ENCODE assay signal across 7 cellular contexts in the genomic region with DNA sequence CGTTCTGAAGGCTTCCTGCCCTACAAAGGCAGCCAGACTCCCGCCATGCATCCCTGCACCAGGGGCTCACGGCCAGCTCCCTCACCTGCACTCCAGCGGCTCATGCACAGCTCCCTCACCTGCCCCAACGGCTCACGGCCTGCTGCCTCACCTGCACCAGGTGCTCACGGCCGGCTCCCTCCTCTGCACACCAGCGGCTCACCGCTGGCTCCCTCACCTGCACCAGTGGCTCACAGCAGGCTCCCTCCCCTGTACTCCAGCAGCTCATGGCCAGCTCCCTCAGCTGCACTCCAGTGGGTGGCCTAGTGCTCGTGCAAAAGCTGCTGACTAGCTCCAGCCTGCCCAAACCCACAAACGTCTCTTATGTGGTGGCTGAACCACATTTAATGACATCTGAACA.
DNase-seq lines count a peak whose midpoint lies in the region; ATAC-seq and TF ChIP-seq lines count a peak whose summit lies in the region.
"Not testable (repeated sequence)": the region's sequence is repeated elsewhere in the genome, so short reads cannot be mapped to it uniquely, and the experiment has no call there.

No MANE protein-coding gene starts in this region.

- not testable (repeated sequence) for H3K27ac Mint-ChIP-seq in stimulated activated memory B cell treated with anti-CD40 and anti-IgM and Interleukin-4, amounts not matched to agents 10 μg/mL and 1 μg/mL and 100 μg/mL, for 72 hours

- not testable (repeated sequence) for H3K79me1 ChIP-seq in neuronal stem cell (ENCODE audit: low read depth, low read length)

- H3K36me3 ChIP-seq in DND-41 (ENCODE audit: insufficient read depth, low read length); MM.1S (replicated peaks; ENCODE audit: insufficient read depth, low read length); RWPE2 (ENCODE audit: low read depth); neuronal stem cell (replicated peaks in 1 of 2; ENCODE audit: control insufficient read depth in 2 of 2, insufficient read depth in 2 of 2, low read length in 2 of 2); aorta (ENCODE audit: control insufficient read depth in 1 of 2, insufficient read depth in 2 of 2, low read length in 1 of 2): not testable (repeated sequence)

- H2BK15ac ChIP-seq in neuronal stem cell (ENCODE audit: low read length): not testable (repeated sequence)

- H3K9me3 ChIP-seq in DND-41 (ENCODE audit: insufficient read depth, low read length, severe bottlenecking); MM.1S (replicated peaks; ENCODE audit: insufficient read depth, low read length); RWPE2 (ENCODE audit: severe bottlenecking); neuronal stem cell (replicated peaks in 1 of 2; ENCODE audit: control insufficient read depth in 2 of 2, insufficient read depth in 1 of 2, low read depth in 1 of 2, low read length in 2 of 2); aorta (ENCODE audit: control insufficient read depth, low read length): not testable (repeated sequence)

- H3K9me3 Mint-ChIP-seq in stimulated activated memory B cell treated with anti-CD40 and anti-IgM and Interleukin-4, amounts not matched to agents 10 μg/mL and 1 μg/mL and 100 μg/mL, for 72 hours: peaks cover 15% of the 10 kb centered on the region

- TF ChIP-seq CTCF in DND-41 (IDR thresholded peaks at IDR 0.05; ENCODE audit: borderline replicate concordance, extremely low read depth, low read length, poor library complexity, severe bottlenecking); MM.1S (IDR thresholded peaks at IDR 0.05; ENCODE audit: low read length); RWPE2 (IDR thresholded peaks at IDR 0.05; ENCODE audit: poor library complexity, severe bottlenecking): not testable (repeated sequence)

- not testable (repeated sequence) for H4K8ac ChIP-seq in neuronal stem cell (ENCODE audit: low read depth, low read length)

- not testable (repeated sequence) for H3K27me3 Mint-ChIP-seq in stimulated activated memory B cell treated with anti-CD40 and anti-IgM and Interleukin-4, amounts not matched to agents 10 μg/mL and 1 μg/mL and 100 μg/mL, for 72 hours

- H3K9me2 ChIP-seq in MM.1S (replicated peaks; ENCODE audit: insufficient read depth, low read length): not testable (repeated sequence)

- not testable (repeated sequence) for H2BK120ac ChIP-seq in neuronal stem cell (ENCODE audit: low read depth, low read length)

- H3K18ac ChIP-seq in neuronal stem cell (ENCODE audit: low read length): not testable (repeated sequence)

- H3K27me3 ChIP-seq in DND-41 (ENCODE audit: insufficient read depth, low read length, poor library complexity); MM.1S (replicated peaks; ENCODE audit: insufficient read depth, low read length); RWPE2 (ENCODE audit: insufficient read depth, poor library complexity, severe bottlenecking); neuronal stem cell (ENCODE audit: control insufficient read depth in 3 of 3, insufficient read depth in 3 of 3, low read depth in 1 of 3, low read length in 3 of 3); aorta (ENCODE audit: control insufficient read depth in 1 of 2, insufficient read depth in 2 of 2, low read length in 1 of 2): not testable (repeated sequence)

- not testable (repeated sequence) for H3K4me2 ChIP-seq in DND-41 (ENCODE audit: insufficient read depth, low read length); MM.1S (ENCODE audit: low read depth, low read length); neuronal stem cell (ENCODE audit: insufficient read depth, low read length, poor library complexity, severe bottlenecking)

- not testable (repeated sequence) for H2AFZ ChIP-seq in DND-41 (ENCODE audit: low read depth, low read length); MM.1S (ENCODE audit: low read length); neuronal stem cell (ENCODE audit: low read length)

- H4K20me1 ChIP-seq in DND-41 (ENCODE audit: insufficient read depth, low read length); MM.1S (ENCODE audit: insufficient read depth, low read length): not testable (repeated sequence)

- DNase-seq in DND-41 (peak; percentile 78), MM.1S (peak; percentile 15), islet precursor cell (peak; percentile 50)
- DNase-seq in RWPE2 (ENCODE audit: low spot score); neuronal stem cell (ENCODE audit: low spot score); aorta: not testable (repeated sequence)

- no CpG with 5 or more reads among the region's 12 CpGs for WGBS in neuronal stem cell (ENCODE audit: extremely low coverage in 2 of 2, insufficient read length in 2 of 2, insufficient replicate concordance in 1 of 2), 2 donors
- WGBS in aorta, 2 donors: 75 to 77% methylated on average over 11 to 12 of the region's 12 CpGs

- not testable (repeated sequence) for H2BK5ac ChIP-seq in neuronal stem cell (ENCODE audit: low read length)

- H3K4me3 Mint-ChIP-seq in stimulated activated memory B cell treated with anti-CD40 and anti-IgM and Interleukin-4, amounts not matched to agents 10 μg/mL and 1 μg/mL and 100 μg/mL, for 72 hours: not testable (repeated sequence)

- not testable (repeated sequence) for H4K91ac ChIP-seq in neuronal stem cell (ENCODE audit: low read depth, low read length, poor library complexity)

- H3F3A ChIP-seq in MM.1S (ENCODE audit: insufficient read depth, low read length): not testable (repeated sequence)

- H3K4ac ChIP-seq in neuronal stem cell (ENCODE audit: low read length): not testable (repeated sequence)

- H3K4me1 Mint-ChIP-seq in stimulated activated memory B cell treated with anti-CD40 and anti-IgM and Interleukin-4, amounts not matched to agents 10 μg/mL and 1 μg/mL and 100 μg/mL, for 72 hours: not testable (repeated sequence)

- ATAC-seq in DND-41 (ENCODE audit: insufficient read depth, low read depth) (peak; percentile 98), RWPE2 (ENCODE audit: low read depth) (peak; percentile 35; the same call in 1 of the 3 replicates), aorta (ENCODE audit: low FRiP score) (peak; percentile 73)
- peak; percentile 34 for ATAC-seq in stimulated activated memory B cell treated with anti-CD40 and anti-IgM and Interleukin-4, amounts not matched to agents 10 μg/mL and 1 μg/mL and 100 μg/mL, for 72 hours

- not testable (repeated sequence) for H3K36me3 Mint-ChIP-seq in stimulated activated memory B cell treated with anti-CD40 and anti-IgM and Interleukin-4, amounts not matched to agents 10 μg/mL and 1 μg/mL and 100 μg/mL, for 72 hours

- H3K79me2 ChIP-seq in DND-41 (ENCODE audit: insufficient read depth, low read length); MM.1S (ENCODE audit: low read length): not testable (repeated sequence)

- intact Hi-C loops in aorta (cut with DNase I): not testable (repeated sequence)

- not testable (repeated sequence) for H2BK12ac ChIP-seq in neuronal stem cell (ENCODE audit: low read length)

- H3K9ac ChIP-seq in DND-41 (ENCODE audit: low read depth, low read length); MM.1S (ENCODE audit: low read length): not testable (repeated sequence)
- peak overlapping the region; percentile 60 for H3K9ac ChIP-seq in neuronal stem cell (ENCODE audit: low read depth, low read length, poor library complexity)

- not testable (repeated sequence) for H2AK5ac ChIP-seq in neuronal stem cell (ENCODE audit: low read depth, low read length)

- not testable (repeated sequence) for H3K4me3 ChIP-seq in DND-41 (ENCODE audit: low read depth in 1 of 2, low read length in 2 of 2); MM.1S (ENCODE audit: low read length); RWPE2 (ENCODE audit: severe bottlenecking); neuronal stem cell (ENCODE audit: low read length in 2 of 2); aorta (ENCODE audit: low read length in 2 of 2)

- peak overlapping the region; percentile 71; the same call in 1 of the 2 replicates for H3K27ac ChIP-seq in DND-41 (ENCODE audit: low read length)
- not testable (repeated sequence) for H3K27ac ChIP-seq in MM.1S (ENCODE audit: low read length); RWPE2 (ENCODE audit: poor library complexity, severe bottlenecking); neuronal stem cell (replicated peaks; ENCODE audit: low read length); aorta (ENCODE audit: low read depth in 1 of 2, low read length in 2 of 2)

- H3K4me1 ChIP-seq in DND-41 (ENCODE audit: insufficient read depth, low read length); MM.1S (ENCODE audit: low read length); RWPE2 (ENCODE audit: insufficient read depth, poor library complexity, severe bottlenecking); neuronal stem cell (ENCODE audit: control insufficient read depth in 2 of 2, insufficient read depth in 1 of 2, low read depth in 1 of 2, low read length in 2 of 2); aorta (ENCODE audit: control insufficient read depth in 1 of 2, insufficient read depth in 2 of 2, low read length in 2 of 2): not testable (repeated sequence)

- not testable (repeated sequence) for H3K14ac ChIP-seq in neuronal stem cell (ENCODE audit: low read length)

- H3K23ac ChIP-seq in neuronal stem cell (ENCODE audit: low read depth, low read length, poor library complexity): not testable (repeated sequence)

Comparison
In these comparisons a context has a peak if more than half of its experiments do, and no peak if none do; other contexts are left out.
1. ATAC-seq: peak in every context shown above with its lines; median percentile 98 in DND-41; 73 in aorta; 35 in RWPE2; 34 in stimulated activated memory B cell treated with anti-CD40 and anti-IgM and Interleukin-4, amounts not matched to agents 10 μg/mL and 1 μg/mL and 100 μg/mL, for 72 hours.